In genomic region chr3:155555479-155556065, GRCh38 we compare ENCODE assay signal across 16 cellular contexts.
DNase-seq lines count a peak whose midpoint lies in the region; ATAC-seq and TF ChIP-seq lines count a peak whose summit lies in the region.
"Had no signal": no experiment of that assay in that cellular context is flagged by ENCODE, and none has a peak within 500 bp of the region (broad histone marks: within the 10 kb centered on the region; RNA-seq: fewer than 3 reads in every experiment).

No MANE protein-coding gene starts in this region.

- no peak overlapping the region for H3K4me3 Mint-ChIP-seq in chondrocyte (ENCODE audit: unreplicated experiment)
- H3K4me3 Mint-ChIP-seq: CD14-positive monocyte had no signal

- H3K36me3 Mint-ChIP-seq in chondrocyte (ENCODE audit: low read depth), result no peaks in the 10 kb centered on the region
- H3K36me3 Mint-ChIP-seq: CD14-positive monocyte, T-cell had no signal

- DNase-seq in CMK (ENCODE audit: low read depth) (peak; percentile 54), HuH-7 (ENCODE audit: low spot score) (peak; percentile 4), kidney tubule cell (ENCODE audit: low spot score) (peak; percentile 76), NCI-H1092 treated with DMSO at 0.1 percent for 48 hours (lab: John Stamatoyannopoulos, UW) (no peak), DMS 273 (lab: John Stamatoyannopoulos, UW; ENCODE audit: unreplicated experiment) (no peak), chondrocyte (ENCODE audit: low spot score) (no peak), D341Med (ENCODE audit: low spot score) (no peak)
- DNase-seq: activated CD4-positive, alpha-beta T cell treated with anti-CD3 and anti-CD28 coated beads, Interleukin-2, amount 50 U/mL, for 48 hours; activated naive CD4-positive, alpha-beta T cell treated with anti-CD3 and anti-CD28 coated beads, Interleukin-2, amount 50 U/mL, for 16 hours; esophagus squamous epithelium; H7; NCI-H2107; substantia nigra had no signal

- H3K27ac Mint-ChIP-seq in chondrocyte (ENCODE audit: unreplicated experiment), result no peak overlapping the region
- H3K27ac Mint-ChIP-seq: CD14-positive monocyte, T-cell had no signal

- H3K9me3 Mint-ChIP-seq in chondrocyte (ENCODE audit: low read depth), result no peaks in the 10 kb centered on the region
- H3K9me3 Mint-ChIP-seq: T-cell had no signal

- TF ChIP-seq CTCF in chondrocyte (IDR thresholded peaks at IDR 0.05), result no peak

- no peaks in the 10 kb centered on the region for H3K4me1 Mint-ChIP-seq in chondrocyte (ENCODE audit: low read depth)

- H3K27me3 Mint-ChIP-seq in chondrocyte (ENCODE audit: low read depth), result peaks cover 5% of the 10 kb centered on the region
- H3K27me3 Mint-ChIP-seq: T-cell had no signal

- ATAC-seq in GM19372 (IDR thresholded peaks at IDR 0.05; ENCODE audit: low read depth, unreplicated experiment), result peak; percentile 2

Comparison
In these comparisons a context has a peak if more than half of its experiments do, and no peak if none do; other contexts are left out.
1. DNase-seq: peak in CMK (single experiment), HuH-7 (single experiment) and kidney tubule cell (single experiment); none in NCI-H1092 treated with DMSO at 0.1 percent for 48 hours (single experiment), DMS 273 (single experiment), chondrocyte (single experiment) and D341Med (single experiment).